ENCODE assay signal across 12 cellular contexts in genomic region chr1:63975447-63975846, GRCh38.
"Had no signal": no experiment of that assay in that cellular context is flagged by ENCODE, and none has a peak within 500 bp of the region (broad histone marks: within the 10 kb centered on the region; RNA-seq: fewer than 3 reads in every experiment).

No MANE protein-coding gene starts in this region.

- H3K27me3 ChIP-seq: uterus had no signal

- DNase-seq: activated CD4-positive, CD25-positive, alpha-beta regulatory T cell treated with anti-CD3 and anti-CD28 coated beads, Interleukin-2, amount 50 U/mL, for 72 hours; activated naive CD4-positive, alpha-beta T cell treated with Interleukin-2 at 50 U/mL for 16 hours; activated naive CD8-positive, alpha-beta T cell treated with anti-CD3 and anti-CD28 coated beads, Interleukin-2, amount 50 U/mL, for 24 hours; glutamatergic neuron; hypothalamus; kidney; left ventricle myocardium superior; nephron progenitor cell; occipital lobe; right cardiac atrium; uterus had no signal

- H3K4me1 ChIP-seq: prostate gland, uterus had no signal

- ATAC-seq: activated naive CD8-positive, alpha-beta T cell treated with anti-CD3 and anti-CD28 coated beads, Interleukin-2, amount 50 U/mL, for 24 hours; left ventricle myocardium superior; right cardiac atrium had no signal

- H3K4me3 ChIP-seq: prostate gland, uterus had no signal

- H3K9me3 ChIP-seq: prostate gland, uterus had no signal

- H3K27ac ChIP-seq: prostate gland, uterus had no signal

- H3K36me3 ChIP-seq: prostate gland, uterus had no signal
